1 cellular context compared by ENCODE assay signal in the genomic region with DNA sequence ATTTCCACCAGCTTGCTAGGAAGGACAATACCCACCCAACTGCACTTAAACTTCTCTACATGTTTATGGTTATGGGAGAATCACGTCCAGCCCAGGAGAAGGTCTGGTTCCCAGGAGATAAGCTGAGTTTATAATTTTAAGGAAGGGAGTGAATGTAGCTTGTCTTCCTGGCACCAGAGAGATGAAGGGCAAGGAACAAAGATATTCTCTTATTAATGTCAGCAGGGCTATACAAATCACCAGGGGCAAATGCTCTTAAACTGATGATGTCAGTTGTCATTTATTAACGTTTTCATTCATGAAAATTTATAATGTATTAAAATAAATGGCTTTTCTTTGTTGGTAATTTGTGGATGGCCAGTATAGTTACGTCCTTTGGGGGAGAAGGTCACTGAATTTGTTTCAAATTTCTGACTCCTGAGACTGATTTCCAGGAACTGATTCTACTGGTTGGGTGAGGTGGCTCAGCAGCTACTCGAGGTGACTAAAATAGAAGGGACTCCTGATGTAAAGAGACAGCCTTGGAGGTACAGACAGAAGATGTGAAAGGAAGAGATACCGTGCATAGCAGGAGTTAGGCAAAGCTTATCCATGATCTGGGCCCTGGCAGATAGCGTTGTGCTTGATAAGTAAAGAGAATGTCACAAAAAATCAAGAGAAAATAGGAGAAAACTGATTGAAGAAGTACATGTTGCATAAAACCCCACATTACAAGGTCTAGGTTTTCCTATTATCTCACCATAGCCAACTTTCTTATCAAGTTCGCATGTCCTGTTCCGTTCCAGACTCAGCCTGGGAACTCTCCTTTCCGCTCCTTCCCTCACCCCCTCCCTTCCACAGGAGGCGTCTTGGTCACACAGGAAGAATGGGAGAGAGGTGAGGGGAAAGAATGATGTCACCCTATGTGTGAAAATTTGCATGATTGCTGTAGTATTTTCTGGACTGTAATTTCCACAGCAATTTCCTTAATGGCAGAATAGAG.
TF ChIP-seq lines count a peak whose summit lies in the region.

No MANE protein-coding gene starts in this region.

TF ChIP-seq in HepG2, 621 proteins besides CTCF, POLR2A, EP300 and RAD21:
- TF ChIP-seq, protein P1, sequence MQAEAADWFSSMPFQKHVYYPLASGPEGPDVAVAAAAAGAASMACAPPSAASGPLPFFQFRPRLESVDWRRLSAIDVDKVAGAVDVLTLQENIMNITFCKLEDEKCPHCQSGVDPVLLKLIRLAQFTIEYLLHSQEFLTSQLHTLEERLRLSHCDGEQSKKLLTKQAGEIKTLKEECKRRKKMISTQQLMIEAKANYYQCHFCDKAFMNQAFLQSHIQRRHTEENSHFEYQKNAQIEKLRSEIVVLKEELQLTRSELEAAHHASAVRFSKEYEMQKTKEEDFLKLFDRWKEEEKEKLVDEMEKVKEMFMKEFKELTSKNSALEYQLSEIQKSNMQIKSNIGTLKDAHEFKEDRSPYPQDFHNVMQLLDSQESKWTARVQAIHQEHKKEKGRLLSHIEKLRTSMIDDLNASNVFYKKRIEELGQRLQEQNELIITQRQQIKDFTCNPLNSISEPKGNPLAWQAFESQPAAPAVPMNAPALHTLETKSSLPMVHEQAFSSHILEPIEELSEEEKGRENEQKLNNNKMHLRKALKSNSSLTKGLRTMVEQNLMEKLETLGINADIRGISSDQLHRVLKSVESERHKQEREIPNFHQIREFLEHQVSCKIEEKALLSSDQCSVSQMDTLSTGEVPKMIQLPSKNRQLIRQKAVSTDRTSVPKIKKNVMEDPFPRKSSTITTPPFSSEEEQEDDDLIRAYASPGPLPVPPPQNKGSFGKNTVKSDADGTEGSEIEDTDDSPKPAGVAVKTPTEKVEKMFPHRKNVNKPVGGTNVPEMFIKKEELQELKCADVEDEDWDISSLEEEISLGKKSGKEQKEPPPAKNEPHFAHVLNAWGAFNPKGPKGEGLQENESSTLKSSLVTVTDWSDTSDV (CRISPR knock-in tag; IDR thresholded peaks at IDR 0.05): no peak
- TF ChIP-seq BHLHE40 (IDR thresholded peaks at IDR 0.05; ENCODE audit: low read length): no peak
- no peak for TF ChIP-seq SRF (IDR thresholded peaks at IDR 0.05; ENCODE audit: low read depth, low read length)
- TF ChIP-seq ZNF569 (CRISPR knock-in tag; IDR thresholded peaks at IDR 0.05; ENCODE audit: borderline replicate concordance): no peak
- TF ChIP-seq ZNF564 (CRISPR knock-in tag; IDR thresholded peaks at IDR 0.05): no peak
- TF ChIP-seq RELA (CRISPR knock-in tag; IDR thresholded peaks at IDR 0.05): no peak
- TF ChIP-seq, protein P2, sequence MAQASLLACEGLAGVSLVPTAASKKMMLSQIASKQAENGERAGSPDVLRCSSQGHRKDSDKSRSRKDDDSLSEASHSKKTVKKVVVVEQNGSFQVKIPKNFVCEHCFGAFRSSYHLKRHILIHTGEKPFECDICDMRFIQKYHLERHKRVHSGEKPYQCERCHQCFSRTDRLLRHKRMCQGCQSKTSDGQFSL (CRISPR knock-in tag; IDR thresholded peaks at IDR 0.05): no peak
- TF ChIP-seq ZNF766 (CRISPR knock-in tag; IDR thresholded peaks at IDR 0.05; ENCODE audit: borderline replicate concordance): no peak
- TF ChIP-seq KLF9 (CRISPR knock-in tag; IDR thresholded peaks at IDR 0.05; ENCODE audit: low read depth): no peak
- TF ChIP-seq POGZ (CRISPR knock-in tag; IDR thresholded peaks at IDR 0.05): no peak
- no peak for TF ChIP-seq ZNF460 (CRISPR knock-in tag; IDR thresholded peaks at IDR 0.05; ENCODE audit: borderline replicate concordance)
- no peak for TF ChIP-seq PPARG (CRISPR knock-in tag; conservative IDR thresholded peaks at IDR 0.05)
TF ChIP-seq in HepG2: peak in this region for 0.
